Comparison of ENCODE assay signal across 22 cellular contexts in the genomic region with DNA sequence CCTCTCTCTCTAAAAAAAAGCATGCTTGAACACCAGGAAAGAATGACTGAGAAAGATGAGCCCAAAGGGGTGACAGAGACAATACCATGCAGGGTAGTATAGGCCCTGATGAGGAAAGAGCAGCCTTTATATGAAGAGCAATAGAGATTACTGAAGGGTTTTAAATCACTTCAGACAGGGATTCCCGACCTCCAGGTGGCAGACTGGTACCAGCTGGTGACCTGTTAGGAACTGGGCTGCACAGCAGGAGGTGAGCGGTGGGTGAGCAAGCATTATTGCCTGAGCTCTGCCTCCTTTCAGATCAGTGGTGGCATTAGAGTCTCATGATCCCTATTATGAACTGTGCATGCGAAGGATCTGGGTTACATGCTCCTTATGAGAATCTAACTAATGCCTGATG.
"Had no signal": no experiment of that assay in that cellular context is flagged by ENCODE, and none has a peak within 500 bp of the region (broad histone marks: within the 10 kb centered on the region; RNA-seq: fewer than 3 reads in every experiment).

No MANE protein-coding gene starts in this region.

- H3K27ac ChIP-seq: body of pancreas, esophagus squamous epithelium, left ventricle myocardium inferior, right atrium auricular region, tibial nerve, vagina had no signal

- DNase-seq: activated CD4-positive, alpha-beta T cell treated with anti-CD3 and anti-CD28 coated beads, Interleukin-2, amount 50 U/mL, for 48 hours; activated effector memory CD4-positive, alpha-beta T cell treated with anti-CD3 and anti-CD28 coated beads, Interleukin-2, amount 50 U/mL, for 16 hours; activated T-cell treated with anti-CD3 and anti-CD28 coated beads, Interleukin-2, amount 50 U/mL, for 24 hours; amniotic stem cell; body of pancreas; caudate nucleus; esophagus squamous epithelium; glutamatergic neuron; hypothalamus; left ventricle myocardium inferior; natural killer cell; posterior cingulate gyrus; small intestine; stimulated activated CD4-positive, alpha-beta T cell treated with anti-CD3 and anti-CD28 coated beads, Interleukin-4, amount 100 ng/mL, for 24 hours; stimulated activated naive CD4-positive, alpha-beta T cell; T1000 had no signal

- H3K4me1 ChIP-seq: body of pancreas, esophagus squamous epithelium, left ventricle myocardium inferior, right atrium auricular region, tibial nerve, vagina had no signal

- H3K27me3 ChIP-seq: body of pancreas, esophagus squamous epithelium, right atrium auricular region, tibial nerve, vagina had no signal

- H3K27ac Mint-ChIP-seq: activated naive CD8-positive, alpha-beta T cell; activated T-cell treated with anti-CD3 and anti-CD28 coated beads, Interleukin-2, amount 50 U/mL, for 24 hours; memory B cell; natural killer cell had no signal

- H3K36me3 ChIP-seq: right atrium auricular region had no signal

- ATAC-seq: body of pancreas, natural killer cell had no signal

- H3K4me3 Mint-ChIP-seq: activated naive CD8-positive, alpha-beta T cell; activated T-cell treated with anti-CD3 and anti-CD28 coated beads, Interleukin-2, amount 50 U/mL, for 24 hours; memory B cell; natural killer cell had no signal

- H3K4me3 ChIP-seq: body of pancreas, esophagus squamous epithelium, left ventricle myocardium inferior, right atrium auricular region, tibial nerve, vagina had no signal

- FAIRE-seq: colon, small intestine had no signal

- H3K27me3 Mint-ChIP-seq: activated naive CD8-positive, alpha-beta T cell; activated T-cell treated with anti-CD3 and anti-CD28 coated beads, Interleukin-2, amount 50 U/mL, for 24 hours; memory B cell had no signal
